1 cellular context compared by ENCODE assay signal in the genomic region with DNA sequence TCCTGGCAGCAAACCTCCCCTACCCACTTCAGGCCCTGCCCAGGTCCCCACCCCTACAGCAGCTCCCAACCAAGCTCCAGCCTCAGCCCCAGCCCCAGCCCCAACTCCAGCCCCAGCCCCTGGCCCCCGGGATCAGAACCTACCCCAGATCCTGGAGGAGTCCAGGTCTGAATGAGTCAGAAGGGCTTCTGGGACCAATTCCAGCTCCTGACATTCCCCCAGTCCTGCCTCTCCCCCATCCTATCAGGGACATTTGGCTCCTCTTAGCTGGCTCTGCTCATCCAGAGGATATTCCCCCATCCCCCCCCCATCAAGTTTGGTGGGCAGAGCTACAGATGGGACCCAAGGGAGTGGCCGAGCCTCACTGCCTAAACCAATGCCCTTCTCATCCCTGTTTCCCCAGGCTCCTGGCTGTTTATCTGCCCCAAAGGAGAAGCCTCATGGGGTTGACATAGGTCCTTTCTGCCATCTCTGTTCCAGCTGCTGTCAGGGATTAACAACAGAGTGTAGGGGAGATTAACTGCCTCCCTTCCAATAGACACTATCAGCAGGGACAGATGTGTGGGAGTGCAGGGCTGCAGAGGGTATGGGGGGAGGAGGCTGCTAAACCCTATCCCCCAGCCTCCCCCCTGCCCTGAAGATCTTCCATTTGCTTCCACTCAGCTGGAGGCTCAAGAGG.
TF ChIP-seq lines count a peak whose summit lies in the region.

No MANE protein-coding gene starts in this region.

TF ChIP-seq in IMR-90, 13 proteins besides CTCF, POLR2A, EP300 and RAD21:
- TF ChIP-seq, protein P1, sequence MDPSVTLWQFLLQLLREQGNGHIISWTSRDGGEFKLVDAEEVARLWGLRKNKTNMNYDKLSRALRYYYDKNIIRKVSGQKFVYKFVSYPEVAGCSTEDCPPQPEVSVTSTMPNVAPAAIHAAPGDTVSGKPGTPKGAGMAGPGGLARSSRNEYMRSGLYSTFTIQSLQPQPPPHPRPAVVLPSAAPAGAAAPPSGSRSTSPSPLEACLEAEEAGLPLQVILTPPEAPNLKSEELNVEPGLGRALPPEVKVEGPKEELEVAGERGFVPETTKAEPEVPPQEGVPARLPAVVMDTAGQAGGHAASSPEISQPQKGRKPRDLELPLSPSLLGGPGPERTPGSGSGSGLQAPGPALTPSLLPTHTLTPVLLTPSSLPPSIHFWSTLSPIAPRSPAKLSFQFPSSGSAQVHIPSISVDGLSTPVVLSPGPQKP (IDR thresholded peaks at IDR 0.05; ENCODE audit: borderline replicate concordance, low read depth, low read length): no peak
- TF ChIP-seq RCOR1 (IDR thresholded peaks at IDR 0.05; ENCODE audit: insufficient replicate concordance, low read length) (no peak), MAFK (IDR thresholded peaks at IDR 0.05; ENCODE audit: low read depth, low read length) (no peak), CEBPB (IDR thresholded peaks at IDR 0.05; ENCODE audit: low read depth, low read length) (no peak), CHD1 (IDR thresholded peaks at IDR 0.05; ENCODE audit: low read depth, low read length) (no peak), NFE2L2 (IDR thresholded peaks at IDR 0.05; ENCODE audit: low read depth, low read length) (no peak), FOS (IDR thresholded peaks at IDR 0.05; ENCODE audit: low read depth, low read length) (no peak), MAZ (IDR thresholded peaks at IDR 0.05; ENCODE audit: borderline replicate concordance, low read depth, low read length) (no peak)
- TF ChIP-seq, protein P2, sequence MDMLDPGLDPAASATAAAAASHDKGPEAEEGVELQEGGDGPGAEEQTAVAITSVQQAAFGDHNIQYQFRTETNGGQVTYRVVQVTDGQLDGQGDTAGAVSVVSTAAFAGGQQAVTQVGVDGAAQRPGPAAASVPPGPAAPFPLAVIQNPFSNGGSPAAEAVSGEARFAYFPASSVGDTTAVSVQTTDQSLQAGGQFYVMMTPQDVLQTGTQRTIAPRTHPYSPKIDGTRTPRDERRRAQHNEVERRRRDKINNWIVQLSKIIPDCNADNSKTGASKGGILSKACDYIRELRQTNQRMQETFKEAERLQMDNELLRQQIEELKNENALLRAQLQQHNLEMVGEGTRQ (IDR thresholded peaks at IDR 0.05; ENCODE audit: low read depth, low read length): no peak
TF ChIP-seq in IMR-90: peak in this region for 0.
